Comparison of ENCODE assay signal across 12 cellular contexts in the genomic region with DNA sequence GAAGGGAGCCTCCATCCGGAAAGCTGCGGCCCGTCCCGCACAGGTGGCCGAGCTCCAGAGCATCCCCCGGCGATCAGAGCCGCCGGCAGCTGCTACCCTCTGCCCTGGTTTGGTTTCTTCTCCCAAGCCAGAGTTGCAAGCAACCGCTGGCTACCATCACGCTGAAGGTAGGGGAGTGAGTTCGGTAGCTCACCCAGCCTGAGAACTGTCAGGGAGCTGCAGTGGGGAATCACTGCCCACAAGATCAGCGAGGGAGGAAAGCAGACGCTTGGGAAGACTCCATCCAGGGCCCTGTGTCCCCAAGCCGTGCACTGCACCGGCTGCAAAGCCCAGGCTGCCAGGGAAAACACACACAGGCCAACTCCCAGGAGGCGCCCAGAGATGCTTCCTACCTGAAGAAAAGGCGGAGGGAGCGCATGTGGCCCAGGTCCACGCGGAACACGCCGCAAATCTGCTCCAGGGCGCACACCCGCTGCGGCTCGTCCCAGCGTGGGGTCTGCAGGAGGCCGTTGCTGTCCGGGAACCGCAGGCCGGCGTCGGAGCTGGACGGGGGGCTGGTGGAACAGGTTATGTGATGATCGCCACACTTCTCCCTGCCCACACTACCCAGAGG.
DNase-seq lines count a peak whose midpoint lies in the region; ATAC-seq and TF ChIP-seq lines count a peak whose summit lies in the region.
"Had no signal": no experiment of that assay in that cellular context is flagged by ENCODE, and none has a peak within 500 bp of the region (broad histone marks: within the 10 kb centered on the region; RNA-seq: fewer than 3 reads in every experiment).

No MANE protein-coding gene starts in this region.

- peak overlapping the region; percentile 89 for H3K27ac ChIP-seq in cingulate gyrus (ENCODE audit: low read depth, low read length)
- peak overlapping the region; percentile 11 to 62 for H3K27ac ChIP-seq in testis
- H3K27ac ChIP-seq: 22Rv1 had no signal

- intact Hi-C loops in testis (cut with DNase I; ENCODE audit: low total_unique reads), result no loop called here

- H3K4me1 Mint-ChIP-seq in nephron progenitor cell (peaks cover 75% of the 10 kb centered on the region), endothelial cell (ENCODE audit: unreplicated experiment) (peaks cover 11% of the 10 kb centered on the region)

- TF ChIP-seq POLR2A in testis (IDR thresholded peaks at IDR 0.05) (no peak), GM18505 (IDR thresholded peaks at IDR 0.05; ENCODE audit: borderline replicate concordance, extremely low read depth, insufficient read depth, insufficient read length) (no peak)

- H3K27me3 Mint-ChIP-seq in nephron progenitor cell (ENCODE audit: low read depth, poor library complexity), result peaks cover 21% of the 10 kb centered on the region
- peaks cover 4% of the 10 kb centered on the region for H3K27me3 Mint-ChIP-seq in endothelial cell (ENCODE audit: unreplicated experiment)

- no peak for ATAC-seq in GM18505 (IDR thresholded peaks at IDR 0.05; ENCODE audit: unreplicated experiment)
- no peak for ATAC-seq in HG02798 (IDR thresholded peaks at IDR 0.05; ENCODE audit: poor library complexity, unreplicated experiment)
- ATAC-seq: activated naive CD4-positive, alpha-beta T cell treated with anti-CD3 and anti-CD28 coated beads, Interleukin-2, amount 50 U/mL, for 72 hours had no signal

- H3K27ac Mint-ChIP-seq in nephron progenitor cell (peak overlapping the region; percentile 54), endothelial cell (ENCODE audit: unreplicated experiment) (no peak overlapping the region)
- H3K27ac Mint-ChIP-seq: activated naive CD4-positive, alpha-beta T cell treated with anti-CD3 and anti-CD28 coated beads, Interleukin-2, amount 50 U/mL, for 72 hours had no signal

- H3K9me3 ChIP-seq in testis, result no peaks in the 10 kb centered on the region

- no peaks in the 10 kb centered on the region for H3K9me3 Mint-ChIP-seq in nephron progenitor cell
- H3K9me3 Mint-ChIP-seq in endothelial cell (ENCODE audit: unreplicated experiment), result no peaks in the 10 kb centered on the region
- H3K9me3 Mint-ChIP-seq: activated naive CD4-positive, alpha-beta T cell treated with anti-CD3 and anti-CD28 coated beads, Interleukin-2, amount 50 U/mL, for 72 hours had no signal

- no peaks in the 10 kb centered on the region for H3K36me3 ChIP-seq in testis (ENCODE audit: low read depth, missing control alignments)

- peaks cover 36% of the 10 kb centered on the region for H3K4me1 ChIP-seq in testis

- TF ChIP-seq CTCF in nephron progenitor cell (IDR thresholded peaks at IDR 0.05) (no peak), testis (IDR thresholded peaks at IDR 0.05) (no peak), endothelial cell (IDR thresholded peaks at IDR 0.05; ENCODE audit: unreplicated experiment) (no peak)

- 58% methylated on average over 29 of the region's 36 CpGs; no CpG with 5 or more reads in 1 of the 2 donors for WGBS in testis, 2 donors

- H3K27me3 ChIP-seq in testis, result no peaks in the 10 kb centered on the region

- H3K4me3 Mint-ChIP-seq in nephron progenitor cell, result peak overlapping the region; percentile 36
- no peak overlapping the region for H3K4me3 Mint-ChIP-seq in endothelial cell (ENCODE audit: unreplicated experiment)

- peaks cover 21% of the 10 kb centered on the region for H3K36me3 Mint-ChIP-seq in nephron progenitor cell (ENCODE audit: low read depth)
- H3K36me3 Mint-ChIP-seq in endothelial cell (ENCODE audit: low read depth, unreplicated experiment), result peaks cover 15% of the 10 kb centered on the region
- H3K36me3 Mint-ChIP-seq: activated naive CD4-positive, alpha-beta T cell treated with anti-CD3 and anti-CD28 coated beads, Interleukin-2, amount 50 U/mL, for 72 hours had no signal

- peak; percentile 32 for DNase-seq in NCI-H2171 treated with DMSO at 0.1 percent for 48 hours (lab: John Stamatoyannopoulos, UW)
- no peak for DNase-seq in NCI-H2171 (lab: John Stamatoyannopoulos, UW)
- no peak for DNase-seq in nephron progenitor cell
- DNase-seq in testis, result no peak
- no peak for DNase-seq in endothelial cell (ENCODE audit: low spot score)
- DNase-seq: activated CD8-positive, alpha-beta memory T cell treated with anti-CD3 and anti-CD28 coated beads for 24 hours; left colon had no signal

- H3K4me3 ChIP-seq in testis, result no peak overlapping the region
